18 cellular contexts compared by ENCODE assay signal in genomic region chr2:101830146-101830545, GRCh38.
DNase-seq lines count a peak whose midpoint lies in the region; ATAC-seq and TF ChIP-seq lines count a peak whose summit lies in the region.
"Had no signal": no experiment of that assay in that cellular context is flagged by ENCODE, and none has a peak within 500 bp of the region (broad histone marks: within the 10 kb centered on the region; RNA-seq: fewer than 3 reads in every experiment).

No MANE protein-coding gene starts in this region.

- H3K9me3 Mint-ChIP-seq in HFFc6 (no peaks in the 10 kb centered on the region), memory B cell (no peaks in the 10 kb centered on the region), endothelial cell (ENCODE audit: unreplicated experiment) (no peaks in the 10 kb centered on the region)
- H3K9me3 Mint-ChIP-seq in activated naive CD4-positive, alpha-beta T cell treated with anti-CD3 and anti-CD28 coated beads, Interleukin-2, amount 50 U/mL, for 72 hours, result no peaks in the 10 kb centered on the region

- no peaks in the 10 kb centered on the region for H3K27me3 ChIP-seq in ACC112 (ENCODE audit: insufficient read depth, low read length)
- H3K27me3 ChIP-seq: adrenal gland; BLaER1 treated with 17β-estradiol and CSF1 and Interleukin-3, amounts not matched to agents 10 nM and 100 nM; neutrophil had no signal

- H3K4me2 ChIP-seq in OCI-LY7 (ENCODE audit: low read length), result no peak overlapping the region

- intact Hi-C loops in OCI-LY7 (cut with micrococcal nuclease; ENCODE audit: unreplicated experiment), result loop anchor here (2.0 to 10.0 kb wide), 4 partner anchors 133 to 485 kb away; partner anchors contain the start of gene MAP4K4

- H3K9me2 ChIP-seq in OCI-LY7 (ENCODE audit: insufficient read depth, low read length), result no peaks in the 10 kb centered on the region

- CTCF ChIA-PET in OCI-LY7 (lab: Charles Lee; ENCODE audit: unreplicated experiment), result no interaction called here

- H3K4me3 Mint-ChIP-seq in HFFc6, result peak overlapping the region; percentile 9; the same call in 1 of the 2 replicates
- H3K4me3 Mint-ChIP-seq in memory B cell, result no peak overlapping the region
- H3K4me3 Mint-ChIP-seq in endothelial cell (ENCODE audit: unreplicated experiment), result no peak overlapping the region

- no peaks in the 10 kb centered on the region; the same call in 1 of the 2 replicates for H3K27me3 Mint-ChIP-seq in HFFc6 (ENCODE audit: insufficient read depth)
- H3K27me3 Mint-ChIP-seq in memory B cell, result no peaks in the 10 kb centered on the region
- peaks cover 7% of the 10 kb centered on the region for H3K27me3 Mint-ChIP-seq in endothelial cell (ENCODE audit: unreplicated experiment)

- no peak for TF ChIP-seq CTCF in HFFc6 (IDR thresholded peaks at IDR 0.05)
- TF ChIP-seq CTCF in endothelial cell (IDR thresholded peaks at IDR 0.05; ENCODE audit: unreplicated experiment), result no peak
- no peak for TF ChIP-seq CTCF in OCI-LY7 (conservative IDR thresholded peaks at IDR 0.05; ENCODE audit: low read length)

- no TSS peak for BruUV-seq in OCI-LY7 (replicated peaks; lab: Mats Ljungman, UMichigan)

- H3K9me3 ChIP-seq in OCI-LY7 (ENCODE audit: low read length), result no peaks in the 10 kb centered on the region
- H3K9me3 ChIP-seq: adrenal gland; BLaER1 treated with 17β-estradiol and CSF1 and Interleukin-3, amounts not matched to agents 10 nM and 100 nM; neutrophil had no signal

- H3K79me2 ChIP-seq in ACC112 (ENCODE audit: control insufficient read depth, insufficient read depth, low read length, unreplicated experiment) (peaks cover 66% of the 10 kb centered on the region), OCI-LY7 (ENCODE audit: insufficient read depth, low read depth, low read length) (no peaks in the 10 kb centered on the region)

- peak overlapping the region; percentile 92 for H3K27ac ChIP-seq in ACC112 (ENCODE audit: low read depth, low read length)
- no peak overlapping the region for H3K27ac ChIP-seq in OCI-LY7 (ENCODE audit: low read depth, low read length, poor library complexity, severe bottlenecking)
- H3K27ac ChIP-seq: adrenal gland had no signal

- H3K36me3 Mint-ChIP-seq in HFFc6 (ENCODE audit: low read depth), result peaks cover 40% of the 10 kb centered on the region
- peaks cover 10 to 30% of the 10 kb centered on the region in 2 donors for H3K36me3 Mint-ChIP-seq in activated naive CD4-positive, alpha-beta T cell treated with anti-CD3 and anti-CD28 coated beads, Interleukin-2, amount 50 U/mL, for 72 hours
- H3K36me3 Mint-ChIP-seq in memory B cell, result peaks cover 37% of the 10 kb centered on the region
- H3K36me3 Mint-ChIP-seq in endothelial cell (ENCODE audit: low read depth, unreplicated experiment), result peaks cover 48% of the 10 kb centered on the region

- H3K4me1 ChIP-seq in ACC112 (ENCODE audit: control insufficient read depth, insufficient read depth, low read length, unreplicated experiment) (peaks cover 62% of the 10 kb centered on the region), OCI-LY7 (ENCODE audit: insufficient read depth, low read length, poor library complexity, severe bottlenecking) (peaks cover 31% of the 10 kb centered on the region)
- H3K4me1 ChIP-seq: adrenal gland had no signal

- DNase-seq in HFFc6, result no peak
- no peak for DNase-seq in activated naive CD4-positive, alpha-beta T cell treated with anti-CD3 and anti-CD28 coated beads, Interleukin-2, amount 50 U/mL, for 72 hours (ENCODE audit: low spot score in 2 of 2)
- no peak for DNase-seq in memory B cell (ENCODE audit: low spot score in 2 of 2)
- no peak for DNase-seq in HPDE6-E6E7 (ENCODE audit: extremely low spot score)
- DNase-seq in endothelial cell (ENCODE audit: low spot score), result no peak
- DNase-seq in OCI-LY7 (ENCODE audit: low spot score), result no peak
- DNase-seq: activated CD4-positive, CD25-positive, alpha-beta regulatory T cell treated with anti-CD3 and anti-CD28 coated beads, Interleukin-2, amount 50 U/mL, for 72 hours; adrenal gland; glutamatergic neuron; left colon; NCI-H1092 treated with DMSO at 0.1 percent for 48 hours; NCI-H524; SIG-M5; stimulated activated CD4-positive, alpha-beta T cell treated with anti-CD3 and anti-CD28 coated beads, Interleukin-12 subunit alpha, Interleukin-12 subunit beta, amount 100 ng/mL, for 4 hours had no signal

- no peak overlapping the region for H2AFZ ChIP-seq in ACC112 (ENCODE audit: low read length, unreplicated experiment)
- no peak overlapping the region for H2AFZ ChIP-seq in OCI-LY7 (ENCODE audit: low read length)

- H3K4me1 Mint-ChIP-seq in HFFc6 (ENCODE audit: low read depth) (peaks cover 64% of the 10 kb centered on the region), memory B cell (peaks cover 43% of the 10 kb centered on the region), endothelial cell (ENCODE audit: unreplicated experiment) (peaks cover 13% of the 10 kb centered on the region)

- peak; percentile 25 to 41 for ATAC-seq in activated naive CD4-positive, alpha-beta T cell treated with anti-CD3 and anti-CD28 coated beads, Interleukin-2, amount 50 U/mL, for 72 hours
- ATAC-seq in memory B cell (ENCODE audit: low read depth) (no peak), SK-N-SH treated with all-trans-retinoic acid at 6 μM for 48 hours (no peak)
- ATAC-seq: left colon had no signal

- H4K20me1 ChIP-seq in OCI-LY7 (ENCODE audit: insufficient read depth, low read length), result 0 out of 2 replicates have a peak, but pooled peaks cover 5% of the 10 kb centered on the region

- H3K4me3 ChIP-seq in ACC112 (ENCODE audit: low read depth, low read length) (no peak overlapping the region), OCI-LY7 (ENCODE audit: low read depth, low read length, poor library complexity, severe bottlenecking) (no peak overlapping the region)
- H3K4me3 ChIP-seq: adrenal gland; BLaER1 treated with 17β-estradiol and CSF1 and Interleukin-3, amounts not matched to agents 10 nM and 100 nM had no signal

- peaks cover 57% of the 10 kb centered on the region for H3K36me3 ChIP-seq in ACC112 (ENCODE audit: insufficient read depth, low read length)
- H3K36me3 ChIP-seq in OCI-LY7 (ENCODE audit: insufficient read depth, low read length), result peaks cover 86% of the 10 kb centered on the region

- H3K27ac Mint-ChIP-seq in HFFc6 (peak overlapping the region; percentile 92), memory B cell (peak overlapping the region; percentile 68), endothelial cell (ENCODE audit: unreplicated experiment) (no peak overlapping the region)
- H3K27ac Mint-ChIP-seq in activated naive CD4-positive, alpha-beta T cell treated with anti-CD3 and anti-CD28 coated beads, Interleukin-2, amount 50 U/mL, for 72 hours, result peak overlapping the region; percentile 43 to 76

- POLR2A ChIA-PET in OCI-LY7 (lab: Charles Lee), result no interaction called here

TF ChIP-seq in SK-N-SH treated with all-trans-retinoic acid at 6 μM for 48 hours, 23 proteins besides CTCF, POLR2A, EP300 and RAD21 (continues in another document):
- TF ChIP-seq CSDC2 (CRISPR knock-in tag; IDR thresholded peaks at IDR 0.05) (no peak), ZC3H10 (CRISPR knock-in tag; IDR thresholded peaks at IDR 0.05) (no peak), TOX (CRISPR knock-in tag; IDR thresholded peaks at IDR 0.05; ENCODE audit: borderline replicate concordance) (no peak), BACH2 (CRISPR knock-in tag; IDR thresholded peaks at IDR 0.05; ENCODE audit: borderline replicate concordance) (no peak), OSR1 (CRISPR knock-in tag; IDR thresholded peaks at IDR 0.05) (no peak), CREB5 (CRISPR knock-in tag; IDR thresholded peaks at IDR 0.05; ENCODE audit: low read depth) (no peak), ZNF8 (CRISPR knock-in tag; IDR thresholded peaks at IDR 0.05) (no peak), ZFP3 (CRISPR knock-in tag; IDR thresholded peaks at IDR 0.05) (no peak), ESRRG (CRISPR knock-in tag; IDR thresholded peaks at IDR 0.05) (no peak), ISL1 (CRISPR knock-in tag; IDR thresholded peaks at IDR 0.05) (no peak), CSRNP3 (CRISPR knock-in tag; IDR thresholded peaks at IDR 0.05) (no peak), ZFP30 (CRISPR knock-in tag; IDR thresholded peaks at IDR 0.05) (no peak), ZNF565 (CRISPR knock-in tag; conservative IDR thresholded peaks at IDR 0.05; ENCODE audit: low read depth) (no peak)

Comparison
In these comparisons a context has a peak if more than half of its experiments do, and no peak if none do; other contexts are left out.
1. ATAC-seq: peak in activated naive CD4-positive, alpha-beta T cell treated with anti-CD3 and anti-CD28 coated beads, Interleukin-2, amount 50 U/mL, for 72 hours (2 of 2); none in memory B cell (single experiment) and SK-N-SH treated with all-trans-retinoic acid at 6 μM for 48 hours (single experiment).